12 cellular contexts compared by ENCODE assay signal in the genomic region with DNA sequence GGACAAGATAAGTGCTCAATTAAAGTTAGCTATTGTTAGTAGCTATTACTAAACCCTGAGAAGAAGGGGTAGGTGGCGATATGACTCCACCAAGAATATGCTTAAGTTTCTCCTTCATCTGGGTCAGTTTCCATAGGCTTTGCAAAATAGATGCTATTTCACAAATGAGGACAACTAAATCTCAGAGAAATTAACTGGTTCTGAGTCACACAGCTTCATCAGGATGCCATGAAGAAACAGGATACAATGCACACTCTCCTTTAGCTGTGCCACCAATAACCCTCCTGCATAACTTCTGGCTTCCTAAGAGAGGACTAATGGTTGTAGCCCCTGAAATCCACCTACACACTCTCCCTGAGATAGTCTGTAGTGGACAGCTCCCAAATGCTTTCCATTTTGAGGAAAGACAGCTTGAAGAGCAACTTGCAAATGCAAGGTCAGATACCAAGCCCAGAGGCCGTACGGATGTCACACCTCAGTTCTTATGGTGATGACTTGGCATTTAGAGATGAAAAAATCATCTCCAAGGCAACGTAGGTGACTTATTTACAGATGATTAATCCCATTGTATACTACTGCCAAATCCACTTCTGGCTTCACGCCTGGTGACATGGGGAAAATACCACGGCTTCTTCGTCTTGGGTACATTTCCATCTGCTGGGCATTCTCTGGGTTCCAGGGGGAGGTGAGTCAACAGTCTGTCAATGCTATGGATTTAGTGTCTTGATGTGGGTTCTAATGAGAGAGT.
DNase-seq lines count a peak whose midpoint lies in the region; ATAC-seq and TF ChIP-seq lines count a peak whose summit lies in the region.
"Had no signal": no experiment of that assay in that cellular context is flagged by ENCODE, and none has a peak within 500 bp of the region (broad histone marks: within the 10 kb centered on the region; RNA-seq: fewer than 3 reads in every experiment).

No MANE protein-coding gene starts in this region.

- H3K27ac ChIP-seq in breast epithelium (no peak overlapping the region), coronary artery (no peak overlapping the region)

- TF ChIP-seq CTCF in MCF 10A (IDR thresholded peaks at IDR 0.05; ENCODE audit: unreplicated experiment) (no peak), breast epithelium (IDR thresholded peaks at IDR 0.05) (no peak), Caco-2 (IDR thresholded peaks at IDR 0.05; ENCODE audit: insufficient read depth in 1 of 2, low read depth in 1 of 2, low read length in 1 of 2, severe bottlenecking in 1 of 2, unreplicated experiment in 1 of 2) (no peak), coronary artery (IDR thresholded peaks at IDR 0.05) (no peak)

- no peaks in the 10 kb centered on the region for H3K36me3 Mint-ChIP-seq in MCF 10A (ENCODE audit: insufficient read depth, unreplicated experiment)
- no peaks in the 10 kb centered on the region for H3K36me3 Mint-ChIP-seq in Caco-2 (ENCODE audit: insufficient read depth, unreplicated experiment)
- H3K36me3 Mint-ChIP-seq: activated CD8-positive, alpha-beta memory T cell treated with anti-CD3 and anti-CD28 coated beads, Interleukin-2, amount 10 ng/mL, durations not matched to agents 7 days and 5 days; CD4-positive, CD25-positive, alpha-beta regulatory T cell had no signal

- H3K4me3 ChIP-seq in breast epithelium (no peak overlapping the region), Caco-2 (ENCODE audit: low read depth, low read length) (no peak overlapping the region), coronary artery (no peak overlapping the region)

- H3K36me3 ChIP-seq in breast epithelium (no peaks in the 10 kb centered on the region), Caco-2 (ENCODE audit: control insufficient read depth, insufficient read depth, low read length) (no peaks in the 10 kb centered on the region)

- CTCF ChIA-PET in MCF 10A (lab: Yijun Ruan, JAX): interaction anchor here (0.6 to 3.2 kb wide), 27 partner anchors 9 to 405 kb away, joined by 3 to 34 read pairs (median 5); no protein-coding TSS in a partner anchor
- CTCF ChIA-PET in Caco-2 (lab: Charles Lee): interaction anchor here (1.0 kb wide), 1 partner anchor 406 kb away, joined by 4 read pairs; no protein-coding TSS in a partner anchor

- intact Hi-C loops in MCF 10A (cut with micrococcal nuclease) (loop anchor here (1.0 to 5.0 kb wide), 8 partner anchors 65 to 406 kb away; no protein-coding TSS in a partner anchor), breast epithelium (cut with DNase I; ENCODE audit: low total_unique reads) (no loop called here), Caco-2 (cut with micrococcal nuclease; ENCODE audit: unreplicated experiment) (no loop called here)

- no peak for TF ChIP-seq POLR2A in breast epithelium (IDR thresholded peaks at IDR 0.05)

- H3K27me3 ChIP-seq in breast epithelium: no peaks in the 10 kb centered on the region
- H3K27me3 ChIP-seq in Caco-2 (replicated peaks; ENCODE audit: control insufficient read depth, insufficient read depth, low read length): no peaks in the 10 kb centered on the region

- no peak overlapping the region for H3K4me3 Mint-ChIP-seq in MCF 10A (ENCODE audit: unreplicated experiment)
- H3K4me3 Mint-ChIP-seq in Caco-2 (ENCODE audit: unreplicated experiment): no peak overlapping the region
- H3K4me3 Mint-ChIP-seq: activated CD8-positive, alpha-beta memory T cell treated with anti-CD3 and anti-CD28 coated beads, Interleukin-2, amount 10 ng/mL, durations not matched to agents 7 days and 5 days; CD4-positive, CD25-positive, alpha-beta regulatory T cell had no signal

- H3K9me3 Mint-ChIP-seq in MCF 10A (ENCODE audit: unreplicated experiment): no peaks in the 10 kb centered on the region
- H3K9me3 Mint-ChIP-seq in Caco-2 (ENCODE audit: unreplicated experiment): no peaks in the 10 kb centered on the region

- H3K27me3 Mint-ChIP-seq in MCF 10A (ENCODE audit: insufficient read depth, unreplicated experiment) (no peaks in the 10 kb centered on the region), Caco-2 (ENCODE audit: insufficient read depth, unreplicated experiment) (peaks cover 11% of the 10 kb centered on the region)

- H3K4me1 ChIP-seq in breast epithelium (no peaks in the 10 kb centered on the region), Caco-2 (no peaks in the 10 kb centered on the region)

- H3K27ac Mint-ChIP-seq in MCF 10A (ENCODE audit: low read depth, unreplicated experiment) (peak overlapping the region; percentile 91), Caco-2 (ENCODE audit: unreplicated experiment) (no peak overlapping the region)
- H3K27ac Mint-ChIP-seq: activated CD8-positive, alpha-beta memory T cell treated with anti-CD3 and anti-CD28 coated beads, Interleukin-2, amount 10 ng/mL, durations not matched to agents 7 days and 5 days; CD4-positive, CD25-positive, alpha-beta regulatory T cell had no signal

- POLR2A ChIA-PET in MCF 10A (lab: Yijun Ruan, JAX): interaction anchor here (0.7 to 2.5 kb wide), 20 partner anchors 10 to 428 kb away, joined by 3 to 11 read pairs (median 4); a partner anchor contains a TSS
- POLR2A ChIA-PET in Caco-2 (lab: Charles Lee): no interaction called here

- no TSS peak for BruUV-seq in MCF 10A (replicated peaks; lab: Mats Ljungman, UMichigan)
- no TSS peak for BruUV-seq in Caco-2 (replicated peaks; lab: Mats Ljungman, UMichigan)

- H3K9me3 ChIP-seq in breast epithelium (no peaks in the 10 kb centered on the region), Caco-2 (no peaks in the 10 kb centered on the region)

- peak; percentile 100 for DNase-seq in MCF 10A (ENCODE audit: unreplicated experiment)
- DNase-seq in breast epithelium (ENCODE audit: low spot score in 2 of 2): no peak
- DNase-seq in NCI-H69 (lab: John Stamatoyannopoulos, UW): peak; percentile 97
- DNase-seq in superior temporal gyrus (ENCODE audit: extremely low spot score): peak; percentile 18
- DNase-seq in Caco-2: no peak
- DNase-seq in coronary artery (ENCODE audit: low spot score): no peak
- DNase-seq: activated CD8-positive, alpha-beta memory T cell treated with anti-CD3 and anti-CD28 coated beads, Interleukin-2, amount 10 ng/mL, durations not matched to agents 7 days and 5 days; CD4-positive, CD25-positive, alpha-beta regulatory T cell; erythroblast; NCI-H146 had no signal

- H3K4me1 Mint-ChIP-seq in MCF 10A (ENCODE audit: insufficient read depth, unreplicated experiment) (peaks cover 29% of the 10 kb centered on the region), Caco-2 (ENCODE audit: low read depth, unreplicated experiment) (no peaks in the 10 kb centered on the region)
- H3K4me1 Mint-ChIP-seq: activated CD8-positive, alpha-beta memory T cell treated with anti-CD3 and anti-CD28 coated beads, Interleukin-2, amount 10 ng/mL, durations not matched to agents 7 days and 5 days; CD4-positive, CD25-positive, alpha-beta regulatory T cell had no signal

- ATAC-seq in esophagus mucosa (peak; percentile 91), HG02870 (IDR thresholded peaks at IDR 0.05; ENCODE audit: unreplicated experiment) (no peak)
- ATAC-seq: activated CD8-positive, alpha-beta memory T cell treated with anti-CD3 and anti-CD28 coated beads, Interleukin-2, amount 10 ng/mL, durations not matched to agents 7 days and 5 days had no signal

Comparison
In these comparisons a context has a peak if more than half of its experiments do, and no peak if none do; other contexts are left out.
1. DNase-seq: peak in MCF 10A (single experiment), NCI-H69 (single experiment) and superior temporal gyrus (single experiment); none in breast epithelium (0 of 2), Caco-2 (0 of 2) and coronary artery (single experiment).